ENCODE assay signal across 12 cellular contexts in the genomic region with DNA sequence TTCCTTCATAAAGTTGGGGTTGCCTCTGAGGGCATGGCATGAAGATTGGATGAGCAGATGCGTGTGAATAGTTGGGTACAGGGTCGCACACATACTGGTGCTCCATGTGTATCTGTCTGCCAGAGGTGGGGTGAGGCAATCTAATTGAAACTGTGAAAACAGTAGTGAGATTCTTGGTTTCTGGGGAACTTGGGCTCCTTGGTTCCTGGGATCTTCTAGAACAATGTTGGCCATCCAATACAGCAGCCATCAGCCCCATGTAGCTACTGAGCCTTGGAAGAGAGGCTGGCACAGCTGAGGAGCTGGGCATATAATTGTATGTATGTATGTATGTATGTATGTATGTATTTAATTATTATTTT. TPM values are rescaled to one million over a fixed set of nuclear protein-coding genes. Genes with fewer than 3 reads are reported as not detected.
DNase-seq lines count a peak whose midpoint lies in the region; ATAC-seq and TF ChIP-seq lines count a peak whose summit lies in the region.
"Had no signal": no experiment of that assay in that cellular context is flagged by ENCODE, and none has a peak within 500 bp of the region (broad histone marks: within the 10 kb centered on the region; RNA-seq: fewer than 3 reads in every experiment).

No MANE protein-coding gene starts in this region.

- H3K4me1 ChIP-seq in DND-41 (ENCODE audit: insufficient read depth, low read length) (peaks cover 62% of the 10 kb centered on the region), Karpas-422 (ENCODE audit: low read length) (peaks cover 73% of the 10 kb centered on the region), neural progenitor cell (peaks cover 22% of the 10 kb centered on the region)

- peak overlapping the region; percentile 97 for H3K27ac Mint-ChIP-seq in activated naive CD8-positive, alpha-beta T cell
- peak overlapping the region; percentile 34 for H3K27ac Mint-ChIP-seq in neural progenitor cell
- H3K27ac Mint-ChIP-seq: WTC11 had no signal

- peak overlapping the region; percentile 97 for H3K4me3 Mint-ChIP-seq in activated naive CD8-positive, alpha-beta T cell
- H3K4me3 Mint-ChIP-seq in neural progenitor cell, result no peak overlapping the region
- H3K4me3 Mint-ChIP-seq: WTC11 had no signal

- H3K27ac ChIP-seq in DND-41 (ENCODE audit: low read length) (peak overlapping the region; percentile 87), Karpas-422 (ENCODE audit: low read length) (peak overlapping the region; percentile 87), neural progenitor cell (no peak overlapping the region)

- H3K79me2 ChIP-seq in DND-41 (ENCODE audit: insufficient read depth, low read length), result peaks cover 74% of the 10 kb centered on the region
- peaks cover 12% of the 10 kb centered on the region for H3K79me2 ChIP-seq in Karpas-422 (ENCODE audit: low read length)
- H3K79me2 ChIP-seq in neural progenitor cell (ENCODE audit: low read depth), result peaks cover 6% of the 10 kb centered on the region

- no peaks in the 10 kb centered on the region for H3K27me3 Mint-ChIP-seq in activated naive CD8-positive, alpha-beta T cell
- H3K27me3 Mint-ChIP-seq in neural progenitor cell (ENCODE audit: insufficient read depth, low read depth), result peaks cover 2% of the 10 kb centered on the region

- H4K20me1 ChIP-seq in DND-41 (ENCODE audit: insufficient read depth, low read length) (peaks cover 21% of the 10 kb centered on the region), Karpas-422 (ENCODE audit: insufficient read depth, low read depth, low read length) (no peaks in the 10 kb centered on the region; the same call in 1 of the 2 replicates), neural progenitor cell (ENCODE audit: low read depth) (no peaks in the 10 kb centered on the region)

- peaks cover 42% of the 10 kb centered on the region for H3K36me3 ChIP-seq in DND-41 (ENCODE audit: insufficient read depth, low read length)
- H3K36me3 ChIP-seq in Karpas-422 (ENCODE audit: insufficient read depth, low read length), result 0 out of 2 replicates have a peak, but pooled peaks cover 2% of the 10 kb centered on the region
- no peaks in the 10 kb centered on the region for H3K36me3 ChIP-seq in neural progenitor cell

- peaks cover 6% of the 10 kb centered on the region for H3K36me3 Mint-ChIP-seq in activated naive CD8-positive, alpha-beta T cell
- no peaks in the 10 kb centered on the region for H3K36me3 Mint-ChIP-seq in neural progenitor cell
- H3K36me3 Mint-ChIP-seq: WTC11 had no signal

- ATAC-seq in DND-41 (ENCODE audit: insufficient read depth, low read depth), result no peak
- no peak for ATAC-seq in HG02938 (IDR thresholded peaks at IDR 0.05; ENCODE audit: unreplicated experiment)
- ATAC-seq: Panc1, WTC11 had no signal

- TF ChIP-seq CTCF in DND-41 (IDR thresholded peaks at IDR 0.05; ENCODE audit: borderline replicate concordance, extremely low read depth, low read length, poor library complexity, severe bottlenecking) (no peak), neural progenitor cell (IDR thresholded peaks at IDR 0.05) (no peak)

- DNase-seq in DND-41 (no peak), Karpas-422 (peak; percentile 57), neural progenitor cell (ENCODE audit: low spot score) (no peak), RKO (ENCODE audit: low spot score) (no peak), cerebellum (ENCODE audit: low spot score) (no peak)
- DNase-seq in activated effector memory CD4-positive, alpha-beta T cell treated with anti-CD3 and anti-CD28 coated beads, Interleukin-2, amount 50 U/mL, for 16 hours, result no peak
- DNase-seq: HCEC 1CT, NCI-H1694 treated with DMSO at 0.1 percent for 48 hours had no signal

- H3K4me3 ChIP-seq in DND-41 (ENCODE audit: low read depth in 1 of 2, low read length in 2 of 2) (peak overlapping the region; percentile 22 to 59; a peak in 3 of 4 replicates), Karpas-422 (ENCODE audit: low read length) (peak overlapping the region; percentile 86), neural progenitor cell (no peak overlapping the region)

- H3K27me3 ChIP-seq in DND-41 (ENCODE audit: insufficient read depth, low read length, poor library complexity) (no peaks in the 10 kb centered on the region), Karpas-422 (ENCODE audit: low read length) (no peaks in the 10 kb centered on the region), neural progenitor cell (no peaks in the 10 kb centered on the region)

- H3K9me2 ChIP-seq in Karpas-422 (replicated peaks; ENCODE audit: insufficient read depth, low read length), result no peaks in the 10 kb centered on the region

- peak overlapping the region; percentile 75 for H2AFZ ChIP-seq in DND-41 (ENCODE audit: low read depth, low read length)
- H2AFZ ChIP-seq in Karpas-422 (ENCODE audit: low read length), result peak overlapping the region; percentile 73; the same call in 1 of the 2 replicates
- no peak overlapping the region for H2AFZ ChIP-seq in neural progenitor cell (replicated peaks)

- H3K9me3 Mint-ChIP-seq in activated naive CD8-positive, alpha-beta T cell (ENCODE audit: low read depth), result no peaks in the 10 kb centered on the region
- no peaks in the 10 kb centered on the region for H3K9me3 Mint-ChIP-seq in neural progenitor cell
- H3K9me3 Mint-ChIP-seq: WTC11 had no signal

- H3K4me2 ChIP-seq in DND-41 (ENCODE audit: insufficient read depth, low read length) (peak overlapping the region; percentile 71), Karpas-422 (ENCODE audit: low read depth, low read length, poor library complexity, severe bottlenecking) (peak overlapping the region; percentile 91), neural progenitor cell (no peak overlapping the region)

- H3K9me3 ChIP-seq in DND-41 (ENCODE audit: insufficient read depth, low read length, severe bottlenecking) (no peaks in the 10 kb centered on the region), Karpas-422 (ENCODE audit: low read length) (no peaks in the 10 kb centered on the region), neural progenitor cell (ENCODE audit: low read depth) (no peaks in the 10 kb centered on the region)

- H3K9ac ChIP-seq in DND-41 (ENCODE audit: low read depth, low read length) (peak overlapping the region; percentile 67), Karpas-422 (ENCODE audit: low read length) (peak overlapping the region; percentile 83), neural progenitor cell (no peak overlapping the region)

- H3K4me1 Mint-ChIP-seq in activated naive CD8-positive, alpha-beta T cell (ENCODE audit: low read depth), result peaks cover 63% of the 10 kb centered on the region
- peaks cover 59% of the 10 kb centered on the region for H3K4me1 Mint-ChIP-seq in neural progenitor cell

- H3F3A ChIP-seq in neural progenitor cell (ENCODE audit: low read depth), result peaks cover 27% of the 10 kb centered on the region

RNA-seq across cellular contexts. Expression of a gene that starts 0.6 kb away (rescaled TPM):
- 16.6 and 40.4 TPM in 2 replicates for total RNA-seq in Karpas-422 (2014; rRNA removed; shearing (Covaris generic); ENCODE audit: low replicate concordance)
- 15.5 and 29.8 TPM in 2 replicates for total RNA-seq in neural progenitor cell (ENCODE audit: low replicate concordance)
- 25.9 TPM for total RNA-seq in cerebellum

RNA-seq across cellular contexts. Expression of a gene that starts 32.6 kb away (rescaled TPM):
- total RNA-seq in Karpas-422 (2014; rRNA removed; shearing (Covaris generic); ENCODE audit: low replicate concordance), result 22.9 and 34.6 TPM in 2 replicates
- total RNA-seq in neural progenitor cell (ENCODE audit: low replicate concordance) (8.9 and 30.4 TPM in 2 replicates), cerebellum (31.4 TPM)

RNA-seq across cellular contexts. Expression of a gene that starts 43.0 kb away (rescaled TPM):
- total RNA-seq in Karpas-422 (2014; rRNA removed; shearing (Covaris generic); ENCODE audit: low replicate concordance), result not detected in 2 replicates
- total RNA-seq in neural progenitor cell (ENCODE audit: low replicate concordance) (not detected in 2 replicates), cerebellum (not detected)
